8 cellular contexts compared by ENCODE assay signal in genomic region chr11:119094816-119095065, GRCh38. TPM values are rescaled to one million over a fixed set of nuclear protein-coding genes. Genes with fewer than 3 reads are reported as not detected.
DNase-seq lines count a peak whose midpoint lies in the region; ATAC-seq, FAIRE-seq and TF ChIP-seq lines count a peak whose summit lies in the region.

No MANE protein-coding gene starts in this region.

- H3K36me3 ChIP-seq in GM12878 (ENCODE audit: control insufficient read depth in 2 of 2, insufficient read depth in 2 of 2, low read length in 1 of 2) = peaks cover 14 to 16% of the 10 kb centered on the region in 2 experiments

- no peak overlapping the region for H2AFZ ChIP-seq in GM12878 (ENCODE audit: control insufficient read depth, low read depth, low read length)

- intact Hi-C loops in GM12878 (cut with micrococcal nuclease; ENCODE audit: unreplicated experiment) = loop anchor here (1.0 to 2.0 kb wide), 3 partner anchors 27 to 228 kb away; partner anchors contain the start of genes HYOU1 and VPS11

- H4K20me1 ChIP-seq in GM12878 (ENCODE audit: control insufficient read depth, insufficient read depth) = no peaks in the 10 kb centered on the region

- SMC1A ChIA-PET in GM12878 (lab: Charles Lee; ENCODE audit: uncharacterized antibody, unreplicated experiment) = interaction anchor here (1.0 to 1.8 kb wide), 4 partner anchors 12 to 102 kb away, joined by 3 to 6 read pairs (median 3); partner anchors contain the start of genes C2CD2L, HINFP and VPS11

- H3K4me1 ChIP-seq in GM12878 (ENCODE audit: control insufficient read depth, insufficient read depth, low read length) = peaks cover 21% of the 10 kb centered on the region

- peak overlapping the region; percentile 88 for H3K9ac ChIP-seq in GM12878 (ENCODE audit: control insufficient read depth, insufficient read depth, low read length)

- CTCF ChIA-PET in GM12878 (lab: Yijun Ruan, JAX) = interaction anchor here (0.6 to 2.4 kb wide), 10 partner anchors 7 to 230 kb away, joined by 3 to 11 read pairs (median 4); partner anchors contain the start of genes C2CD2L, HINFP, HMBS and VPS11

- H3K9me3 ChIP-seq in GM12878 (replicated peaks; ENCODE audit: control insufficient read depth, insufficient read depth, low read length) = no peaks in the 10 kb centered on the region

- RAD21 ChIA-PET in GM12878 (lab: Charles Lee; ENCODE audit: unreplicated experiment) = interaction anchor here (0.7 to 1.5 kb wide), 8 partner anchors 10 to 244 kb away, joined by 3 to 6 read pairs (median 4); partner anchors contain the start of genes C2CD2L, HINFP, HMBS and NLRX1

- peak overlapping the region; percentile 60 for H3K27ac ChIP-seq in GM12878 (ENCODE audit: control insufficient read depth, insufficient read depth)

- no peak for TF ChIP-seq POLR2A in GM12878 (IDR thresholded peaks at IDR 0.05; ENCODE audit: low read depth, low read length)

- TF ChIP-seq EP300 in GM12878 (IDR thresholded peaks at IDR 0.05; ENCODE audit: borderline replicate concordance in 1 of 2, control insufficient read depth in 1 of 2, low read depth in 2 of 2, low read length in 2 of 2) = no peak

- FAIRE-seq in GM12878 (lab: Jason Lieb, UNC) = no peak

- 2% methylated on average over 14 of the region's 19 CpGs for WGBS in GM12878 (ENCODE audit: insufficient coverage, insufficient replicate concordance, low lambda C conversion rate, missing lambda C conversion rate)

- H3K79me2 ChIP-seq in GM12878 (ENCODE audit: control insufficient read depth, insufficient read depth, low read length) = peaks cover 33% of the 10 kb centered on the region

- peak; percentile 67 for DNase-seq in AG08395 (ENCODE audit: low spot score)
- DNase-seq in GM12864 (ENCODE audit: low read depth) = no peak
- peak; percentile 65 for DNase-seq in NOMO-1 treated with DMSO at 0.1 percent for 48 hours (lab: John Stamatoyannopoulos, UW; ENCODE audit: unreplicated experiment)
- DNase-seq in GM12878 (ENCODE audit: low read depth, low spot score) = no peak
- DNase-seq in renal cortical epithelial cell (ENCODE audit: low read depth) = peak; percentile 64
- DNase-seq in retina = no peak

- BruUV-seq in GM12878 (replicated peaks; lab: Mats Ljungman, UMichigan) = no TSS peak

- ATAC-seq in HG02678 (IDR thresholded peaks at IDR 0.05; ENCODE audit: unreplicated experiment) (peak; percentile 38), GM12878 (peak; percentile 82)

- peak; percentile 54 for TF ChIP-seq RAD21 in GM12878 (IDR thresholded peaks at IDR 0.05; ENCODE audit: insufficient read depth, low read depth, low read length)

- in situ Hi-C loops in GM12878 (cut with MboI) = no loop called here

- TF ChIP-seq CTCF in GM12864 (IDR thresholded peaks at IDR 0.05; ENCODE audit: low read depth, low read length, missing control alignments) = peak; percentile 64
- peak; percentile 43 to 77 (median 72) for TF ChIP-seq CTCF in GM12878 (IDR thresholded peaks at IDR 0.05 in 2 of 3, conservative IDR thresholded peaks at IDR 0.05 in 1 of 3; ENCODE audit: control insufficient read depth in 2 of 3, extremely low read depth in 1 of 3, insufficient read depth in 1 of 3, low read depth in 3 of 3, low read length in 3 of 3)

- H3K4me3 ChIP-seq in GM12864 (ENCODE audit: low read depth, low read length) (peak overlapping the region; percentile 77), GM12878 (peak overlapping the region; percentile 83), iPS-11a (ENCODE audit: low read depth, low read length) (peak overlapping the region; percentile 83)

- POLR2A ChIA-PET in GM12878 (lab: Charles Lee) = interaction anchor here (0.9 to 6.8 kb wide), 7 partner anchors 9 to 228 kb away, joined by 3 to 69 read pairs (median 4); partner anchors contain the start of genes C2CD2L, HMBS and VPS11

- 0 out of 2 replicates have a peak overlapping the region, but pooled peaks have one; percentile 56 for H3K4me2 ChIP-seq in GM12878 (ENCODE audit: control insufficient read depth, insufficient read depth)

- no peaks in the 10 kb centered on the region for H3K27me3 ChIP-seq in GM12878 (replicated peaks in 1 of 2; ENCODE audit: control insufficient read depth in 2 of 2, insufficient read depth in 2 of 2, low read length in 1 of 2)

RNA-seq across cellular contexts. Expression of gene DPAGT1, which starts 6.9 kb away (rescaled TPM):
- total RNA-seq in GM12878 (2013; cell fraction: nucleolus; rRNA removed) = 45.8 and 50.1 TPM in 2 replicates
- total RNA-seq in GM12878 (2014; rRNA removed) (34.8 and 38.3 TPM in 2 replicates), GM12878 (2014; rRNA removed; fragmentation: Illumina TruSeq; extraction: Trizol) (16.9 and 20.5 TPM in 2 replicates), GM12878 (2021) (46.6 and 54.8 TPM in 2 replicates), renal cortical epithelial cell (22.1 and 42.9 TPM in 2 replicates)
- 18.8 TPM for polyA plus RNA-seq in GM12878 (2011; ENCODE audit: low read depth)
- polyA plus RNA-seq in GM12878 (2011; rRNA removed) (36.2 and 65.5 TPM in 2 replicates), GM12878 (2014; fragmentation: Illumina TruSeq; extraction: Trizol) (53.7 and 54.1 TPM in 2 replicates), GM12878 (2014; fragmentation: Nextera tagmentation; extraction: Ambion mirVana) (10 to 100 TPM; 33.0 to 47.8 TPM), GM12878 (2014; rRNA removed) (48.9 and 57.6 TPM in 2 replicates), GM12878 (2016; fragmentation: Nextera tagmentation; extraction: Ambion mirVana) (10 to 100 TPM; 93.1 to 95.6 TPM)
- polyA plus RNA-seq in GM12878 (2011; cell fraction: cytosol; rRNA removed) = 80.5 and 114 TPM in 2 replicates
- polyA plus RNA-seq in GM12878 (2011; cell fraction: nucleus; rRNA removed) = 206 and 226 TPM in 2 replicates
- 20.7 and 24.9 TPM in 2 replicates for polyA plus RNA-seq in GM12878 (2012)
- 59.2 and 67.6 TPM in 2 replicates for polyA minus RNA-seq in GM12878 (2011; rRNA and poly(A)+ RNA removed)
- 12.3 and 27.4 TPM in 2 replicates for polyA minus RNA-seq in GM12878 (2011; cell fraction: cytosol; rRNA and poly(A)+ RNA removed)
- 46.2 and 64.6 TPM in 2 replicates for polyA minus RNA-seq in GM12878 (2011; cell fraction: nucleus; rRNA and poly(A)+ RNA removed)

RNA-seq across cellular contexts. Expression of gene HMBS, which starts 10.1 kb away (rescaled TPM):
- total RNA-seq in GM12878 (2013; cell fraction: nucleolus; rRNA removed) = 13.3 and 13.5 TPM in 2 replicates
- total RNA-seq in GM12878 (2014; rRNA removed) (15.8 and 20.8 TPM in 2 replicates), GM12878 (2014; rRNA removed; fragmentation: Illumina TruSeq; extraction: Trizol) (20.3 and 21.2 TPM in 2 replicates), GM12878 (2021) (50.6 and 53.0 TPM in 2 replicates), renal cortical epithelial cell (12.0 and 24.0 TPM in 2 replicates)
- 18.7 TPM for polyA plus RNA-seq in GM12878 (2011; ENCODE audit: low read depth)
- polyA plus RNA-seq in GM12878 (2011; rRNA removed) (39.6 and 52.0 TPM in 2 replicates), GM12878 (2014; fragmentation: Illumina TruSeq; extraction: Trizol) (39.3 and 47.4 TPM in 2 replicates), GM12878 (2014; fragmentation: Nextera tagmentation; extraction: Ambion mirVana) (10 to 100 TPM; 17.7 to 27.6 TPM), GM12878 (2014; rRNA removed) (54.5 and 63.0 TPM in 2 replicates), GM12878 (2016; fragmentation: Nextera tagmentation; extraction: Ambion mirVana) (10 to 100 TPM; 92.4 to 96.7 TPM)
- polyA plus RNA-seq in GM12878 (2011; cell fraction: cytosol; rRNA removed) = 65.9 and 86.7 TPM in 2 replicates
- polyA plus RNA-seq in GM12878 (2011; cell fraction: nucleus; rRNA removed) = 84.9 and 101 TPM in 2 replicates
- 19.2 and 23.6 TPM in 2 replicates for polyA plus RNA-seq in GM12878 (2012)
- polyA minus RNA-seq in GM12878 (2011; rRNA and poly(A)+ RNA removed) = 39.4 and 52.7 TPM in 2 replicates
- polyA minus RNA-seq in GM12878 (2011; cell fraction: cytosol; rRNA and poly(A)+ RNA removed) = 16.6 and 17.5 TPM in 2 replicates
- polyA minus RNA-seq in GM12878 (2011; cell fraction: nucleus; rRNA and poly(A)+ RNA removed) = 21.2 and 24.7 TPM in 2 replicates

RNA-seq across cellular contexts. Expression of gene C2CD2L, which starts 12.4 kb away (rescaled TPM):
- total RNA-seq in GM12878 (2013; cell fraction: nucleolus; rRNA removed) = 17.0 and 19.5 TPM in 2 replicates
- 4.7 and 4.9 TPM in 2 replicates for total RNA-seq in GM12878 (2014; rRNA removed)
- 3.9 and 4.8 TPM in 2 replicates for total RNA-seq in GM12878 (2014; rRNA removed; fragmentation: Illumina TruSeq; extraction: Trizol)
- 9.6 and 11.0 TPM in 2 replicates for total RNA-seq in GM12878 (2021)
- 2.8 TPM for polyA plus RNA-seq in GM12878 (2011; ENCODE audit: low read depth)
- polyA plus RNA-seq in GM12878 (2011; rRNA removed) = 2.9 and 5.2 TPM in 2 replicates
- polyA plus RNA-seq in GM12878 (2011; cell fraction: cytosol; rRNA removed) = 6.3 and 7.7 TPM in 2 replicates
- polyA plus RNA-seq in GM12878 (2011; cell fraction: nucleus; rRNA removed) = 30.6 and 39.5 TPM in 2 replicates
- 5.1 and 6.4 TPM in 2 replicates for polyA plus RNA-seq in GM12878 (2012)
- 2.7 and 7.3 TPM in 2 replicates for polyA plus RNA-seq in GM12878 (2014; fragmentation: Illumina TruSeq; extraction: Trizol)
- under 1 TPM; 0.21 to 0.42 TPM for polyA plus RNA-seq in GM12878 (2014; fragmentation: Nextera tagmentation; extraction: Ambion mirVana)
- polyA plus RNA-seq in GM12878 (2014; rRNA removed) = 7.4 and 10.5 TPM in 2 replicates
- 1 to 10 TPM; 3.1 to 5.5 TPM for polyA plus RNA-seq in GM12878 (2016; fragmentation: Nextera tagmentation; extraction: Ambion mirVana)
- 6.0 and 14.5 TPM in 2 replicates for polyA minus RNA-seq in GM12878 (2011; rRNA and poly(A)+ RNA removed)
- polyA minus RNA-seq in GM12878 (2011; cell fraction: cytosol; rRNA and poly(A)+ RNA removed) = 3.7 and 5.4 TPM in 2 replicates
- polyA minus RNA-seq in GM12878 (2011; cell fraction: nucleus; rRNA and poly(A)+ RNA removed) = 15.1 and 20.1 TPM in 2 replicates
- total RNA-seq in renal cortical epithelial cell = 3.3 and 4.1 TPM in 2 replicates

RNA-seq across cellular contexts. Expression of gene HINFP, which starts 26.6 kb away (rescaled TPM):
- 91.4 and 92.0 TPM in 2 replicates for total RNA-seq in GM12878 (2013; cell fraction: nucleolus; rRNA removed)
- 17.9 and 18.0 TPM in 2 replicates for total RNA-seq in GM12878 (2014; rRNA removed)
- total RNA-seq in GM12878 (2014; rRNA removed; fragmentation: Illumina TruSeq; extraction: Trizol) = 12.2 and 15.1 TPM in 2 replicates
- total RNA-seq in GM12878 (2021) = 16.1 and 24.5 TPM in 2 replicates
- 11.3 TPM for polyA plus RNA-seq in GM12878 (2011; ENCODE audit: low read depth)
- polyA plus RNA-seq in GM12878 (2011; rRNA removed) = 16.2 and 25.9 TPM in 2 replicates
- 30.6 and 33.3 TPM in 2 replicates for polyA plus RNA-seq in GM12878 (2011; cell fraction: cytosol; rRNA removed)
- 64.3 and 75.7 TPM in 2 replicates for polyA plus RNA-seq in GM12878 (2011; cell fraction: nucleus; rRNA removed)
- 16.4 and 19.0 TPM in 2 replicates for polyA plus RNA-seq in GM12878 (2012)
- 18.1 and 18.6 TPM in 2 replicates for polyA plus RNA-seq in GM12878 (2014; fragmentation: Illumina TruSeq; extraction: Trizol)
- polyA plus RNA-seq in GM12878 (2014; fragmentation: Nextera tagmentation; extraction: Ambion mirVana) = 10 to 100 TPM; 13.1 to 18.9 TPM
- 26.3 and 27.4 TPM in 2 replicates for polyA plus RNA-seq in GM12878 (2014; rRNA removed)
- polyA plus RNA-seq in GM12878 (2016; fragmentation: Nextera tagmentation; extraction: Ambion mirVana) = 10 to 100 TPM; 17.9 to 18.6 TPM
- 28.8 and 39.4 TPM in 2 replicates for polyA minus RNA-seq in GM12878 (2011; rRNA and poly(A)+ RNA removed)
- polyA minus RNA-seq in GM12878 (2011; cell fraction: cytosol; rRNA and poly(A)+ RNA removed) = 10.4 and 12.2 TPM in 2 replicates
- polyA minus RNA-seq in GM12878 (2011; cell fraction: nucleus; rRNA and poly(A)+ RNA removed) = 28.4 and 41.1 TPM in 2 replicates
- 11.5 and 20.8 TPM in 2 replicates for total RNA-seq in renal cortical epithelial cell

RNA-seq across cellular contexts. Expression of gene VPS11, which starts 27.1 kb away (rescaled TPM):
- 28.5 and 34.5 TPM in 2 replicates for total RNA-seq in GM12878 (2013; cell fraction: nucleolus; rRNA removed)
- total RNA-seq in GM12878 (2014; rRNA removed) = 24.2 and 25.3 TPM in 2 replicates
- total RNA-seq in GM12878 (2014; rRNA removed; fragmentation: Illumina TruSeq; extraction: Trizol) = 24.4 and 24.9 TPM in 2 replicates
- 22.9 and 25.9 TPM in 2 replicates for total RNA-seq in GM12878 (2021)
- polyA plus RNA-seq in GM12878 (2011; ENCODE audit: low read depth) = 26.6 TPM
- polyA plus RNA-seq in GM12878 (2011; rRNA removed) = 8.1 and 15.8 TPM in 2 replicates
- 22.4 and 23.1 TPM in 2 replicates for polyA plus RNA-seq in GM12878 (2011; cell fraction: cytosol; rRNA removed)
- polyA plus RNA-seq in GM12878 (2011; cell fraction: nucleus; rRNA removed) = 38.6 and 45.8 TPM in 2 replicates
- polyA plus RNA-seq in GM12878 (2012) = 28.0 and 30.9 TPM in 2 replicates
- 25.1 and 25.8 TPM in 2 replicates for polyA plus RNA-seq in GM12878 (2014; fragmentation: Illumina TruSeq; extraction: Trizol)
- 10 to 100 TPM; 18.3 to 18.9 TPM for polyA plus RNA-seq in GM12878 (2014; fragmentation: Nextera tagmentation; extraction: Ambion mirVana)
- polyA plus RNA-seq in GM12878 (2014; rRNA removed) = 26.4 and 30.3 TPM in 2 replicates
- polyA plus RNA-seq in GM12878 (2016; fragmentation: Nextera tagmentation; extraction: Ambion mirVana) = 10 to 100 TPM; 24.6 to 26.2 TPM
- 23.1 and 26.7 TPM in 2 replicates for polyA minus RNA-seq in GM12878 (2011; rRNA and poly(A)+ RNA removed)
- 6.8 and 11.9 TPM in 2 replicates for polyA minus RNA-seq in GM12878 (2011; cell fraction: cytosol; rRNA and poly(A)+ RNA removed)
- polyA minus RNA-seq in GM12878 (2011; cell fraction: nucleus; rRNA and poly(A)+ RNA removed) = 11.0 and 19.9 TPM in 2 replicates
- total RNA-seq in renal cortical epithelial cell = 15.8 and 29.3 TPM in 2 replicates

Comparison
In these comparisons a context has a peak if more than half of its experiments do, and no peak if none do; other contexts are left out.
1. DNase-seq: peak in AG08395 (single experiment), NOMO-1 treated with DMSO at 0.1 percent for 48 hours (single experiment) and renal cortical epithelial cell (single experiment); none in GM12864 (single experiment), GM12878 (single experiment) and retina (single experiment).
2. Peak in every context shown above with its lines, with median percentiles within 50 percentile points of each other: H3K4me3 ChIP-seq.